Comparison of ENCODE assay signal across 20 cellular contexts in genomic region chr1:3084154-3084553, GRCh38. TPM values are rescaled to one million over a fixed set of nuclear protein-coding genes. Genes with fewer than 3 reads are reported as not detected.
A peak's percentile ranks its signal among the peaks of the same experiment; 100 is the strongest.
DNase-seq lines count a peak whose midpoint lies in the region; ATAC-seq, FAIRE-seq and TF ChIP-seq lines count a peak whose summit lies in the region.
"Had no signal": no experiment of that assay in that cellular context is flagged by ENCODE, and none has a peak within 500 bp of the region (broad histone marks: within the 10 kb centered on the region; RNA-seq: fewer than 3 reads in every experiment).

No MANE protein-coding gene starts in this region.

- H3K56ac ChIP-seq in H1 (replicated peaks; ENCODE audit: insufficient read length, low read depth, low read length), result no peak overlapping the region

- CTCF ChIA-PET in H1 (lab: Charles Lee; ENCODE audit: partially characterized antibody), result interaction anchor here (0.7 to 1.1 kb wide), 3 partner anchors 13 to 1513 kb away, joined by 3 read pairs; no protein-coding TSS in a partner anchor

- no peaks in the 10 kb centered on the region for H3K9me3 ChIP-seq in H1 (ENCODE audit: insufficient read depth in 2 of 2, low read depth in 1 of 2, low read length in 1 of 2)
- peaks cover 0 to 1% of the 10 kb centered on the region in 2 donors for H3K9me3 ChIP-seq in neuronal stem cell (replicated peaks in 1 of 2; ENCODE audit: control insufficient read depth in 2 of 2, insufficient read depth in 1 of 2, low read depth in 1 of 2, low read length in 2 of 2)
- H3K9me3 ChIP-seq: BLaER1, Caco-2, HAP-1 had no signal

- in situ Hi-C loops in brain microvascular endothelial cell (cut with HindIII; ENCODE audit: low pct_ligation_motif_present, low sequenced_read_pairs), result no loop called here

- H2BK15ac ChIP-seq in H1 (ENCODE audit: low read length) (no peak overlapping the region), neuronal stem cell (ENCODE audit: low read length) (peak overlapping the region; percentile 84)

- H2AFZ ChIP-seq in H1 (ENCODE audit: low read length), result no peak overlapping the region
- H2AFZ ChIP-seq in neuronal stem cell (ENCODE audit: low read length), result no peak overlapping the region
- H2AFZ ChIP-seq: GM23248 had no signal

- H3K4me2 ChIP-seq in H1 (ENCODE audit: insufficient read depth in 1 of 2, low read depth in 2 of 2, low read length in 2 of 2) (no peak overlapping the region), neuronal stem cell (ENCODE audit: insufficient read depth, low read length, poor library complexity, severe bottlenecking) (no peak overlapping the region)
- H3K4me2 ChIP-seq: BLaER1 had no signal

- H3K4me1 ChIP-seq in H1 (replicated peaks in 1 of 4; ENCODE audit: control insufficient read depth in 3 of 4, insufficient read depth in 4 of 4, low read length in 3 of 4), result no peaks in the 10 kb centered on the region; a peak in 1 of 7 replicates
- H3K4me1 ChIP-seq in neuronal stem cell (ENCODE audit: control insufficient read depth in 2 of 2, insufficient read depth in 1 of 2, low read depth in 1 of 2, low read length in 2 of 2), result peaks cover 0 to 27% of the 10 kb centered on the region in 2 donors
- H3K4me1 ChIP-seq: Caco-2, HAP-1 had no signal

- H3K4me3 ChIP-seq in H7 (ENCODE audit: insufficient read depth, low read depth, low read length) (no peak overlapping the region), H1 (ENCODE audit: extremely low read depth in 1 of 4, insufficient read depth in 2 of 4, low read depth in 3 of 4, low read length in 4 of 4) (no peak overlapping the region), neuronal stem cell (ENCODE audit: low read length in 2 of 2) (no peak overlapping the region), brain microvascular endothelial cell (ENCODE audit: low read depth, low read length) (no peak overlapping the region)
- H3K4me3 ChIP-seq: BLaER1, GM12878, GM23248, HAP-1 had no signal

- 81% methylated on average over 13 of the region's 16 CpGs; no CpG with 5 or more reads in 1 of the 2 experiments for WGBS in H1 (ENCODE audit: extremely low coverage in 1 of 2, insufficient coverage in 1 of 2, insufficient read length in 1 of 2, insufficient replicate concordance in 2 of 2, low coverage in 1 of 2, low lambda C conversion rate in 2 of 2, missing lambda C conversion rate in 1 of 2), 2 experiments
- WGBS in neuronal stem cell (ENCODE audit: extremely low coverage in 2 of 2, insufficient read length in 2 of 2, insufficient replicate concordance in 1 of 2), 2 donors, result no CpG with 5 or more reads among the region's 16 CpGs

- no peak for TF ChIP-seq RAD21 in H1 (IDR thresholded peaks at IDR 0.05 in 1 of 2, conservative IDR thresholded peaks at IDR 0.05 in 1 of 2; ENCODE audit: low read depth in 2 of 2, low read length in 2 of 2)

- peak overlapping the region; percentile 79; the same call in 1 of the 2 replicates for H4K8ac ChIP-seq in H1 (ENCODE audit: extremely low read depth, insufficient read depth, low read length)
- H4K8ac ChIP-seq in neuronal stem cell (ENCODE audit: low read depth, low read length), result no peak overlapping the region

- H3K27ac ChIP-seq in H1 (ENCODE audit: low read depth, low read length), result no peak overlapping the region
- no peak overlapping the region for H3K27ac ChIP-seq in neuronal stem cell (replicated peaks; ENCODE audit: low read length)
- H3K27ac ChIP-seq in brain microvascular endothelial cell, result no peak overlapping the region
- H3K27ac ChIP-seq: BLaER1, GM23248 had no signal

- H3K27me3 ChIP-seq in H7 (ENCODE audit: control insufficient read depth, insufficient read depth, low read length), result no peaks in the 10 kb centered on the region
- no peaks in the 10 kb centered on the region; a peak in 1 of 7 replicates for H3K27me3 ChIP-seq in H1 (replicated peaks in 1 of 4; ENCODE audit: control insufficient read depth in 3 of 4, extremely low read depth in 1 of 4, insufficient read depth in 3 of 4, low read length in 3 of 4)
- peaks cover 0 to 75% (median 0%) of the 10 kb centered on the region in 3 experiments for H3K27me3 ChIP-seq in neuronal stem cell (ENCODE audit: control insufficient read depth in 3 of 3, insufficient read depth in 3 of 3, low read depth in 1 of 3, low read length in 3 of 3)
- no peaks in the 10 kb centered on the region for H3K27me3 ChIP-seq in brain microvascular endothelial cell (replicated peaks)

- H2BK5ac ChIP-seq in H1 (ENCODE audit: low read depth, low read length), result no peak overlapping the region
- peak overlapping the region; percentile 47 for H2BK5ac ChIP-seq in neuronal stem cell (ENCODE audit: low read length)

- no peak overlapping the region for H2AK5ac ChIP-seq in H1 (ENCODE audit: low read depth, low read length)
- peak overlapping the region; percentile 95 for H2AK5ac ChIP-seq in neuronal stem cell (ENCODE audit: low read depth, low read length)

- H2BK120ac ChIP-seq in H1 (replicated peaks; ENCODE audit: low read depth, low read length), result no peak overlapping the region
- peak overlapping the region; percentile 77 for H2BK120ac ChIP-seq in neuronal stem cell (ENCODE audit: low read depth, low read length)

- H3K79me1 ChIP-seq in H1 (ENCODE audit: low read depth, low read length), result no peaks in the 10 kb centered on the region
- H3K79me1 ChIP-seq in neuronal stem cell (ENCODE audit: low read depth, low read length), result peaks cover 8% of the 10 kb centered on the region

- TF ChIP-seq POLR2A in H1 (IDR thresholded peaks at IDR 0.05; ENCODE audit: control extremely low read depth in 1 of 2, low read depth in 2 of 2, low read length in 2 of 2), result no peak

- FAIRE-seq in H1 (lab: Jason Lieb, UNC), result no peak
- FAIRE-seq: GM12878, GM18507, HepG2, HTR-8/SVneo had no signal

- POLR2A ChIA-PET in H1 (lab: Charles Lee; ENCODE audit: partially characterized antibody), result no interaction called here

- H3K9ac ChIP-seq in H1 (replicated peaks in 1 of 4; ENCODE audit: extremely low read depth in 1 of 4, low read depth in 3 of 4, low read length in 3 of 4), result no peak overlapping the region
- H3K9ac ChIP-seq in neuronal stem cell (ENCODE audit: low read depth, low read length, poor library complexity), result no peak overlapping the region
- H3K9ac ChIP-seq: BLaER1, GM23248 had no signal

- DNase-seq in Right ventricle myocardium superior (no peak), cardiac septum (ENCODE audit: low spot score) (no peak), H7 (peak; percentile 73), H1 (ENCODE audit: low read depth in 1 of 2, low spot score in 2 of 2) (no peak), neuronal stem cell (ENCODE audit: low spot score) (no peak), NCI-H510A treated with DMSO at 0.1 percent for 48 hours (lab: John Stamatoyannopoulos, UW) (no peak), NCI-H2196 treated with DMSO at 0.1 percent for 48 hours (lab: John Stamatoyannopoulos, UW; ENCODE audit: unreplicated experiment) (no peak), brain microvascular endothelial cell (no peak)
- DNase-seq: 8988T; AML-193; Caco-2; CD8-positive, alpha-beta memory T cell; DMS53; GM23248 had no signal

- no peaks in the 10 kb centered on the region for H3K79me2 ChIP-seq in H1 (ENCODE audit: control insufficient read depth in 1 of 2, insufficient read depth in 2 of 2, low read length in 2 of 2)

- H2BK12ac ChIP-seq in H1 (ENCODE audit: low read depth, low read length), result no peak overlapping the region
- H2BK12ac ChIP-seq in neuronal stem cell (ENCODE audit: low read length), result peak overlapping the region; percentile 75

- no peak overlapping the region for H3K23ac ChIP-seq in H1 (ENCODE audit: insufficient read length)
- no peak overlapping the region for H3K23ac ChIP-seq in neuronal stem cell (ENCODE audit: low read depth, low read length, poor library complexity)

- TF ChIP-seq CTCF in H1 (IDR thresholded peaks at IDR 0.05; ENCODE audit: control extremely low read depth in 1 of 3, insufficient read depth in 1 of 3, low read depth in 1 of 3, low read length in 3 of 3) (no peak), brain microvascular endothelial cell (IDR thresholded peaks at IDR 0.05; ENCODE audit: low read depth, low read length, missing control alignments) (no peak)

- TF ChIP-seq EP300 in H1 (IDR thresholded peaks at IDR 0.05; ENCODE audit: borderline replicate concordance in 1 of 2, low read depth in 2 of 2, low read length in 2 of 2), result no peak

- no peak overlapping the region for H3K4ac ChIP-seq in H1 (replicated peaks; ENCODE audit: insufficient read length, low read depth, low read length)
- no peak overlapping the region for H3K4ac ChIP-seq in neuronal stem cell (ENCODE audit: low read length)

- no peaks in the 10 kb centered on the region for H3K23me2 ChIP-seq in H1 (ENCODE audit: low read depth, low read length)

- ATAC-seq in Right ventricle myocardium superior (ENCODE audit: poor library complexity), result peak; percentile 16
- ATAC-seq: GM12878, HepG2 had no signal

- H3K36me3 ChIP-seq in H7 (replicated peaks; ENCODE audit: control insufficient read depth, insufficient read depth, low read length) (no peaks in the 10 kb centered on the region), H1 (ENCODE audit: control insufficient read depth in 2 of 4, insufficient read depth in 4 of 4, low read length in 3 of 4) (no peaks in the 10 kb centered on the region), neuronal stem cell (replicated peaks in 1 of 2; ENCODE audit: control insufficient read depth in 2 of 2, insufficient read depth in 2 of 2, low read length in 2 of 2) (no peaks in the 10 kb centered on the region), brain microvascular endothelial cell (replicated peaks) (no peaks in the 10 kb centered on the region)
- H3K36me3 ChIP-seq: BLaER1, HAP-1 had no signal

- H4K5ac ChIP-seq in H1 (ENCODE audit: insufficient read length, low read depth, low read length), result no peak overlapping the region

- H3K18ac ChIP-seq in H1 (ENCODE audit: extremely low read depth, low read length), result no peak overlapping the region
- H3K18ac ChIP-seq in neuronal stem cell (ENCODE audit: low read length), result peak overlapping the region; percentile 96

- H4K91ac ChIP-seq in H1 (replicated peaks; ENCODE audit: insufficient read length, low read length), result no peak overlapping the region
- no peak overlapping the region for H4K91ac ChIP-seq in neuronal stem cell (ENCODE audit: low read depth, low read length, poor library complexity)

- no peak overlapping the region for H2BK20ac ChIP-seq in H1 (ENCODE audit: low read length)

- H4K20me1 ChIP-seq in H1 (replicated peaks in 1 of 2; ENCODE audit: control insufficient read depth in 1 of 2, insufficient read depth in 2 of 2, low read length in 2 of 2), result no peaks in the 10 kb centered on the region

- intact Hi-C loops in Right ventricle myocardium superior (cut with DNase I) (no loop called here), cardiac septum (cut with DNase I) (no loop called here)

- H3K14ac ChIP-seq in H1 (ENCODE audit: insufficient read length), result no peak overlapping the region
- H3K14ac ChIP-seq in neuronal stem cell (ENCODE audit: low read length), result peak overlapping the region; percentile 82

RNA-seq across cellular contexts. Expression of gene PRDM16, which starts 15.2 kb away (rescaled TPM):
- total RNA-seq in Right ventricle myocardium superior, result 14.2 TPM
- total RNA-seq in cardiac septum, result 12.9 TPM
- total RNA-seq in H7 (2014; rRNA removed; shearing (Covaris generic)), result 0.69 and 1.1 TPM in 2 replicates
- total RNA-seq in H1 (2021; fragmentation: NEBNext Ultra II Directional; extraction: Animal tissue kit (Norgen Biotek cat#: 25700)), result 0.43 and 0.46 TPM in 2 replicates
- polyA plus RNA-seq in H1 (2011; rRNA removed), result 0.38 and 0.39 TPM in 2 replicates
- 0.54 TPM for polyA plus RNA-seq in H1 (2011; cell fraction: cytosol; rRNA removed)
- polyA plus RNA-seq in H1 (2011; cell fraction: nucleus; rRNA removed), result 1.1 TPM
- 0.25 to 0.69 TPM (median 0.53 TPM) in 4 replicates for polyA plus RNA-seq in H1 (2012, experiment 1 of 2)
- polyA plus RNA-seq in H1 (2012, experiment 2 of 2), result 0.14 TPM
- 0.18 TPM for polyA plus RNA-seq in H1 (2013, experiment 1 of 2)
- polyA plus RNA-seq in H1 (2013, experiment 2 of 2), result 0.26 TPM
- 0.13 and 0.24 TPM in 2 replicates for polyA minus RNA-seq in H1 (2011; rRNA and poly(A)+ RNA removed)
- polyA minus RNA-seq in H1 (2011; cell fraction: cytosol; rRNA and poly(A)+ RNA removed), result 0.15 TPM
- 1.2 TPM for polyA minus RNA-seq in H1 (2011; cell fraction: nucleus; rRNA and poly(A)+ RNA removed)
- 7.9 TPM for polyA plus RNA-seq in neuronal stem cell (2013, experiment 1 of 2)
- 7.6 TPM for polyA plus RNA-seq in neuronal stem cell (2013, experiment 2 of 2)
- total RNA-seq: CD8-positive, alpha-beta memory T cell; GM23248 had no signal
- polyA plus RNA-seq: CD8-positive, alpha-beta memory T cell; GM12878 had no signal
